Comparison of ENCODE assay signal across 1 cellular context in genomic region chr1:219398815-219399396, GRCh38.
TF ChIP-seq lines count a peak whose summit lies in the region.

No MANE protein-coding gene starts in this region.

TF ChIP-seq in H1, 55 proteins besides CTCF, POLR2A, EP300 and RAD21 (continued from another document):
- no peak for TF ChIP-seq CHD7 (IDR thresholded peaks at IDR 0.05; ENCODE audit: insufficient replicate concordance, low read length)
- no peak for TF ChIP-seq MAFK (IDR thresholded peaks at IDR 0.05; ENCODE audit: low read depth, low read length)
- TF ChIP-seq TEAD4 (IDR thresholded peaks at IDR 0.05; ENCODE audit: low read depth, low read length): no peak
- no peak for TF ChIP-seq NANOG (IDR thresholded peaks at IDR 0.05; ENCODE audit: insufficient read depth, low read depth, low read length, poor library complexity, severe bottlenecking)
- TF ChIP-seq SIN3A (conservative IDR thresholded peaks at IDR 0.05 in 1 of 2, IDR thresholded peaks at IDR 0.05 in 1 of 2; ENCODE audit: low read depth in 1 of 2, low read length in 2 of 2): no peak
- TF ChIP-seq KDM5A (IDR thresholded peaks at IDR 0.05; ENCODE audit: low read length): no peak
TF ChIP-seq in H1: peak in this region for 0.
